15 cellular contexts compared by ENCODE assay signal in genomic region chr7:102417105-102417504, GRCh38. TPM values are rescaled to one million over a fixed set of nuclear protein-coding genes. Genes with fewer than 3 reads are reported as not detected.
DNase-seq lines count a peak whose midpoint lies in the region; ATAC-seq and TF ChIP-seq lines count a peak whose summit lies in the region.
"Had no signal": no experiment of that assay in that cellular context is flagged by ENCODE, and none has a peak within 500 bp of the region (broad histone marks: within the 10 kb centered on the region; RNA-seq: fewer than 3 reads in every experiment).

No MANE protein-coding gene starts in this region.

- H3K27ac ChIP-seq in SK-N-SH (ENCODE audit: low read depth in 2 of 2, low read length in 1 of 2): no peak overlapping the region
- H3K27ac ChIP-seq: body of pancreas, coronary artery, epithelial cell of prostate, right lobe of liver had no signal

- no peak overlapping the region for H3K9ac ChIP-seq in SK-N-SH

- H3K9me2 ChIP-seq in SK-N-SH: no peaks in the 10 kb centered on the region

- CTCF ChIA-PET in activated CD4-positive, alpha-beta memory T cell treated with anti-CD3 and anti-CD28 coated beads for 36 hours (lab: Charles Lee): interaction anchor here (1.2 to 3.4 kb wide), 2 partner anchors 9 to 12 kb away, joined by 7 to 19 read pairs; no protein-coding TSS in a partner anchor
- CTCF ChIA-PET in SK-N-SH (lab: Yijun Ruan, JAX): no interaction called here

- no peak for TF ChIP-seq EP300 in SK-N-SH (IDR thresholded peaks at IDR 0.05; ENCODE audit: borderline replicate concordance in 1 of 2, low read depth in 1 of 2, low read length in 1 of 2)

- H3K79me2 ChIP-seq in SK-N-SH (ENCODE audit: insufficient read depth): peaks cover 29% of the 10 kb centered on the region; the same call in 1 of the 2 replicates

- intact Hi-C loops in activated CD4-positive, alpha-beta memory T cell treated with anti-CD3 and anti-CD28 coated beads for 36 hours (cut with micrococcal nuclease): no loop called here

- no peak overlapping the region for H3K4me2 ChIP-seq in SK-N-SH

- H3K27ac Mint-ChIP-seq in stimulated activated naive CD8-positive, alpha-beta T cell treated with anti-CD3 and anti-CD28 coated beads, Interleukin-15, Interleukin-2, amounts not matched to agents 100 ng/mL and 50 ng/mL, for 24 hours: peak overlapping the region; percentile 97
- peak overlapping the region; percentile 98 for H3K27ac Mint-ChIP-seq in activated CD4-positive, alpha-beta memory T cell treated with anti-CD3 and anti-CD28 coated beads for 36 hours
- no peak overlapping the region for H3K27ac Mint-ChIP-seq in endothelial cell (ENCODE audit: unreplicated experiment)

- H3K27me3 Mint-ChIP-seq in stimulated activated naive CD8-positive, alpha-beta T cell treated with anti-CD3 and anti-CD28 coated beads, Interleukin-15, Interleukin-2, amounts not matched to agents 100 ng/mL and 50 ng/mL, for 24 hours: no peaks in the 10 kb centered on the region
- H3K27me3 Mint-ChIP-seq in activated CD4-positive, alpha-beta memory T cell treated with anti-CD3 and anti-CD28 coated beads for 36 hours: no peaks in the 10 kb centered on the region
- peaks cover 8% of the 10 kb centered on the region for H3K27me3 Mint-ChIP-seq in endothelial cell (ENCODE audit: unreplicated experiment)

- no peaks in the 10 kb centered on the region for H3K9me3 ChIP-seq in SK-N-SH
- H3K9me3 ChIP-seq: body of pancreas, right lobe of liver had no signal

- H3K4me3 Mint-ChIP-seq in stimulated activated naive CD8-positive, alpha-beta T cell treated with anti-CD3 and anti-CD28 coated beads, Interleukin-15, Interleukin-2, amounts not matched to agents 100 ng/mL and 50 ng/mL, for 24 hours: no peak overlapping the region
- H3K4me3 Mint-ChIP-seq in activated CD4-positive, alpha-beta memory T cell treated with anti-CD3 and anti-CD28 coated beads for 36 hours: no peak overlapping the region
- peak overlapping the region; percentile 28 for H3K4me3 Mint-ChIP-seq in endothelial cell (ENCODE audit: unreplicated experiment)

- H3K4me1 ChIP-seq in SK-N-SH (ENCODE audit: control insufficient read depth in 1 of 2, insufficient read depth in 2 of 2, low read depth in 1 of 2, low read length in 1 of 2): peaks cover 0 to 5% of the 10 kb centered on the region in 2 experiments; a peak in 1 of 4 replicates
- H3K4me1 ChIP-seq: body of pancreas, right lobe of liver had no signal

- H3F3A ChIP-seq in SK-N-SH (replicated peaks; ENCODE audit: insufficient read depth): no peaks in the 10 kb centered on the region

- no peak for TF ChIP-seq RAD21 in SK-N-SH (IDR thresholded peaks at IDR 0.05; ENCODE audit: low read length)

- no peak for TF ChIP-seq CTCF in endothelial cell (IDR thresholded peaks at IDR 0.05; ENCODE audit: unreplicated experiment)
- TF ChIP-seq CTCF in SK-N-SH (IDR thresholded peaks at IDR 0.05): no peak

- peaks cover 10% of the 10 kb centered on the region for H4K20me1 ChIP-seq in SK-N-SH (ENCODE audit: insufficient read depth)

- peaks cover 63% of the 10 kb centered on the region for H3K36me3 Mint-ChIP-seq in stimulated activated naive CD8-positive, alpha-beta T cell treated with anti-CD3 and anti-CD28 coated beads, Interleukin-15, Interleukin-2, amounts not matched to agents 100 ng/mL and 50 ng/mL, for 24 hours (ENCODE audit: low read depth)
- H3K36me3 Mint-ChIP-seq in activated CD4-positive, alpha-beta memory T cell treated with anti-CD3 and anti-CD28 coated beads for 36 hours: peaks cover 33% of the 10 kb centered on the region
- peaks cover 40% of the 10 kb centered on the region for H3K36me3 Mint-ChIP-seq in endothelial cell (ENCODE audit: low read depth, unreplicated experiment)

- ATAC-seq in stimulated activated naive CD8-positive, alpha-beta T cell treated with anti-CD3 and anti-CD28 coated beads, Interleukin-15, Interleukin-2, amounts not matched to agents 100 U/mL and 50 U/mL, for 24 hours: no peak
- ATAC-seq in HG03139 (IDR thresholded peaks at IDR 0.05; ENCODE audit: unreplicated experiment): no peak
- ATAC-seq in GM18870 (IDR thresholded peaks at IDR 0.05; ENCODE audit: unreplicated experiment): no peak
- ATAC-seq: body of pancreas, right lobe of liver had no signal

- H3K4me3 ChIP-seq in SK-N-SH (ENCODE audit: low read depth in 2 of 2, low read length in 1 of 2): no peak overlapping the region
- H3K4me3 ChIP-seq: body of pancreas, coronary artery, right lobe of liver had no signal

- no peak overlapping the region for H2AFZ ChIP-seq in SK-N-SH (ENCODE audit: low read depth)

- DNase-seq in stimulated activated naive CD8-positive, alpha-beta T cell treated with anti-CD3 and anti-CD28 coated beads, Interleukin-15, Interleukin-2, amounts not matched to agents 100 U/mL and 50 U/mL, for 24 hours: no peak
- peak; percentile 42 for DNase-seq in activated CD4-positive, alpha-beta memory T cell treated with anti-CD3 and anti-CD28 coated beads for 36 hours
- DNase-seq in endothelial cell (ENCODE audit: low spot score) (no peak), SW480 (ENCODE audit: low spot score) (no peak), SK-N-SH (no peak)
- DNase-seq: activated CD4-positive, alpha-beta T cell treated with anti-CD3 and anti-CD28 coated beads for 1 hour; activated effector memory CD4-positive, alpha-beta T cell treated with Interleukin-2 at 50 U/mL for 16 hours; body of pancreas; NCI-H187; right lobe of liver had no signal

- H3K4me1 Mint-ChIP-seq in stimulated activated naive CD8-positive, alpha-beta T cell treated with anti-CD3 and anti-CD28 coated beads, Interleukin-15, Interleukin-2, amounts not matched to agents 100 ng/mL and 50 ng/mL, for 24 hours (ENCODE audit: low read depth): peaks cover 75% of the 10 kb centered on the region
- H3K4me1 Mint-ChIP-seq in activated CD4-positive, alpha-beta memory T cell treated with anti-CD3 and anti-CD28 coated beads for 36 hours (ENCODE audit: low read depth): peaks cover 53% of the 10 kb centered on the region
- peaks cover 14% of the 10 kb centered on the region for H3K4me1 Mint-ChIP-seq in endothelial cell (ENCODE audit: unreplicated experiment)

- 91% methylated on average over 3 of the region's 3 CpGs for WGBS in SK-N-SH (ENCODE audit: low lambda C conversion rate)

- H3K9me3 Mint-ChIP-seq in stimulated activated naive CD8-positive, alpha-beta T cell treated with anti-CD3 and anti-CD28 coated beads, Interleukin-15, Interleukin-2, amounts not matched to agents 100 ng/mL and 50 ng/mL, for 24 hours: no peaks in the 10 kb centered on the region
- no peaks in the 10 kb centered on the region for H3K9me3 Mint-ChIP-seq in activated CD4-positive, alpha-beta memory T cell treated with anti-CD3 and anti-CD28 coated beads for 36 hours
- no peaks in the 10 kb centered on the region for H3K9me3 Mint-ChIP-seq in endothelial cell (ENCODE audit: unreplicated experiment)

- no peaks in the 10 kb centered on the region for H3K27me3 ChIP-seq in SK-N-SH (ENCODE audit: insufficient read depth)
- H3K27me3 ChIP-seq: body of pancreas, right lobe of liver had no signal

- POLR2A ChIA-PET in activated CD4-positive, alpha-beta memory T cell treated with anti-CD3 and anti-CD28 coated beads for 36 hours (lab: Charles Lee): interaction anchor here (0.6 to 1.0 kb wide), 2 partner anchors 9 to 138 kb away, joined by 4 to 8 read pairs; no protein-coding TSS in a partner anchor
- POLR2A ChIA-PET in SK-N-SH (lab: Yijun Ruan, JAX): interaction anchor here (0.6 kb wide), 1 partner anchor 229 kb away, joined by 3 read pairs; no protein-coding TSS in a partner anchor

- H3K36me3 ChIP-seq in SK-N-SH (replicated peaks in 1 of 2; ENCODE audit: control insufficient read depth in 1 of 2, insufficient read depth in 2 of 2, low read length in 1 of 2): peaks cover 54 to 73% of the 10 kb centered on the region in 2 experiments

TF ChIP-seq in SK-N-SH, 30 proteins besides CTCF, POLR2A, EP300 and RAD21 (continues in another document):
- TF ChIP-seq JUND (IDR thresholded peaks at IDR 0.05): no peak

RNA-seq across cellular contexts. Expression of gene ORAI2, which starts 16.3 kb away (rescaled TPM):
- total RNA-seq in activated CD4-positive, alpha-beta memory T cell treated with anti-CD3 and anti-CD28 coated beads for 36 hours: 10 to 100 TPM; 28.7 to 31.5 TPM
- total RNA-seq in endothelial cell (ENCODE audit: unreplicated experiment): 39.3 TPM
- polyA plus RNA-seq in SK-N-SH (2012; rRNA removed): 78.7 and 85.8 TPM in 2 replicates
- 45.2 and 61.9 TPM in 2 replicates for polyA plus RNA-seq in SK-N-SH (2012; cell fraction: cytosol; rRNA removed)
- 38.0 and 52.2 TPM in 2 replicates for polyA plus RNA-seq in SK-N-SH (2012; cell fraction: nucleus; rRNA removed)

RNA-seq across cellular contexts. Expression of gene PRKRIP1, which starts 20.9 kb away (rescaled TPM):
- 10 to 100 TPM; 20.8 to 22.6 TPM for total RNA-seq in activated CD4-positive, alpha-beta memory T cell treated with anti-CD3 and anti-CD28 coated beads for 36 hours
- 41.3 TPM for total RNA-seq in endothelial cell (ENCODE audit: unreplicated experiment)
- polyA plus RNA-seq in SK-N-SH (2012; rRNA removed): 41.2 and 55.0 TPM in 2 replicates
- 27.2 and 30.5 TPM in 2 replicates for polyA plus RNA-seq in SK-N-SH (2012; cell fraction: cytosol; rRNA removed)
- polyA plus RNA-seq in SK-N-SH (2012; cell fraction: nucleus; rRNA removed): 216 and 262 TPM in 2 replicates

RNA-seq across cellular contexts. Expression of gene ALKBH4, which starts 47.6 kb away (rescaled TPM):
- total RNA-seq in activated CD4-positive, alpha-beta memory T cell treated with anti-CD3 and anti-CD28 coated beads for 36 hours: 1 to 10 TPM; 7.7 to 7.8 TPM
- total RNA-seq in endothelial cell (ENCODE audit: unreplicated experiment): 11.5 TPM
- 13.7 and 18.1 TPM in 2 replicates for polyA plus RNA-seq in SK-N-SH (2012; rRNA removed)
- 7.6 and 13.8 TPM in 2 replicates for polyA plus RNA-seq in SK-N-SH (2012; cell fraction: cytosol; rRNA removed)
- 6.0 and 10.8 TPM in 2 replicates for polyA plus RNA-seq in SK-N-SH (2012; cell fraction: nucleus; rRNA removed)

RNA-seq across cellular contexts. Expression of gene LRWD1, which starts 47.7 kb away (rescaled TPM):
- total RNA-seq in activated CD4-positive, alpha-beta memory T cell treated with anti-CD3 and anti-CD28 coated beads for 36 hours: 10 to 100 TPM; 16.4 to 20.0 TPM
- total RNA-seq in endothelial cell (ENCODE audit: unreplicated experiment): 30.3 TPM
- 44.9 and 53.2 TPM in 2 replicates for polyA plus RNA-seq in SK-N-SH (2012; rRNA removed)
- 21.1 and 32.5 TPM in 2 replicates for polyA plus RNA-seq in SK-N-SH (2012; cell fraction: cytosol; rRNA removed)
- 89.9 and 156 TPM in 2 replicates for polyA plus RNA-seq in SK-N-SH (2012; cell fraction: nucleus; rRNA removed)
